ENCODE assay signal across 8 cellular contexts in the genomic region with DNA sequence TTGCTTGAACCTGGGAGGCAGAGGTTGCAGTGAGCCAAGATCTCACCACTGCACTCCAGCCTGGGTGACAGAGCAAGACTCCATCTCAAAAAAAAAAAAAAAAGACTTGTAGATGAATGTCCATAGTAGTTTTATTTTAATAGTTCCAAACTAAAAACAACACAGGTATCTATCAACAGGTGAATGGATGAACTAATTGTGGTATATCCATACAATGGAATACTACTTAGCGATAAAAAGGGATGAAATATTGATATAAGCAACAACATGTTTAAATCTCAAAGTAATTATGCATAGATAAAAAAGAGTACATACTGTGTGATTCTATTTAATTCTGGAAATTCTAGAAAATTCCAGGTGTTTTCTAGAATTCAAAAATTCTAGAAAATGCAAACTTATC.
"Had no signal": no experiment of that assay in that cellular context is flagged by ENCODE, and none has a peak within 500 bp of the region (broad histone marks: within the 10 kb centered on the region; RNA-seq: fewer than 3 reads in every experiment).

No MANE protein-coding gene starts in this region.

- H2AFZ ChIP-seq: GM23248 had no signal

- ATAC-seq: HCT116 had no signal

- H3K4me1 ChIP-seq: HAP-1 had no signal

- H3K27ac ChIP-seq: GM23248 had no signal

- H3K9me3 ChIP-seq: HAP-1 had no signal

- FAIRE-seq: HTR-8/SVneo had no signal

- H3K4me3 ChIP-seq: GM23248, HAP-1 had no signal

- H3K9ac ChIP-seq: GM23248 had no signal

- H3K36me3 ChIP-seq: HAP-1 had no signal

- DNase-seq: GM23248, GOT3, H7, IMR-90, KBM-7 had no signal
